In the genomic region with DNA sequence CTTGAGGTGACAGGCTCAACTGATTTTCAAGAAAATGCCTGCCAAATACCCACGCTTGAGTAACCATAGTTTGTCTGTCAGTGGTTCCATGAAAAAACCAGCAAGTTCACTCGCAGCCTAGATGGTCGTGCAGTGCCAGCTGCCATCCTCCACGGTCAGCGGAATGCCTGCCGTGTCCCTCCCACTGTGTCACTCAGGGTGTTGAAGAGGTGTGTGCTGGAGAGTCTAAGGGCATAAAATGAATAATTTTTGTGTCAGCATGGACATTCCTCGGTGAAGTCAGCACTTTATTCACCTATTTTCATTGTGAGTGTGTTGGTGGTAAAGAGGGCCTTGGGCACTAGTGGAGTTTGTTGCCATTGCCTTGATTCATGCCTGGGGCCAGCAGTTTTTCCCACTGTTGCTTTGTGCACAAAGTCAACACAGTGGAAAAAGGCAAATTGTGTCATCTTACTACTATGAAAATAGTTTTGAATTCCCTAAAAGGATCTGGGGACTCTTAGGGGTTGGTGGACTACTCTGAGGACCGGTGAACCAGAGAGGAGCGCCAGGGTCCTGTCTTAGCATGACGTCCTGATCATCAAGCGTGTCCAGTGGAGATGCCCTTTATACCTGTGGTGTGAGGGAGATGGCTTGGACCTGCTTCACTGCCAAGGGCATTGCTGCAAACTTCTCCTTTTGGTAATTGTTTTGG, we compare ENCODE assay signal across 32 cellular contexts. TPM values are rescaled to one million over a fixed set of nuclear protein-coding genes. Genes with fewer than 3 reads are reported as not detected.
DNase-seq lines count a peak whose midpoint lies in the region; ATAC-seq and FAIRE-seq lines count a peak whose summit lies in the region.
"Had no signal": no experiment of that assay in that cellular context is flagged by ENCODE, and none has a peak within 500 bp of the region (broad histone marks: within the 10 kb centered on the region; RNA-seq: fewer than 3 reads in every experiment).

No MANE protein-coding gene starts in this region.

- H3K36me3 ChIP-seq in muscle layer of duodenum (ENCODE audit: control insufficient read depth in 1 of 2, insufficient read depth in 2 of 2, low read length in 2 of 2): peaks cover 8 to 29% of the 10 kb centered on the region in 2 donors
- H3K36me3 ChIP-seq: MG63, ovary, SJSA1 had no signal

- no peaks in the 10 kb centered on the region for H3K27me3 ChIP-seq in muscle layer of duodenum (ENCODE audit: low read depth, low read length)
- H3K27me3 ChIP-seq: adrenal gland, BE2C, MG63, ovary, SJSA1, upper lobe of right lung had no signal

- ATAC-seq in left ventricle myocardium superior (peak; percentile 7), left cardiac atrium (no peak)
- ATAC-seq: GM12878; K562; naive thymus-derived CD4-positive, alpha-beta T cell; Panc1 had no signal

- DNase-seq in left ventricle myocardium superior (no peak), left cardiac atrium (no peak), cerebellar cortex (ENCODE audit: low spot score) (peak; percentile 34), urothelium cell line (ENCODE audit: low spot score) (no peak), NCI-H524 treated with DMSO at 0.1 percent for 48 hours (lab: John Stamatoyannopoulos, UW) (no peak), NCI-H1694 treated with DMSO at 0.1 percent for 48 hours (lab: John Stamatoyannopoulos, UW) (no peak), NOMO-1 treated with DMSO at 0.1 percent for 48 hours (lab: John Stamatoyannopoulos, UW; ENCODE audit: unreplicated experiment) (no peak)
- DNase-seq: activated CD4-positive, alpha-beta T cell treated with anti-CD3 and anti-CD28 coated beads for 1 hour; activated T-cell treated with anti-CD3 and anti-CD28 coated beads, Interleukin-2, amount 50 U/mL, for 1 hour; adrenal gland; BE2C; COR-L47; DMS79 treated with DMSO at 0.1 percent for 48 hours; glutamatergic neuron; mesendoderm; naive thymus-derived CD4-positive, alpha-beta T cell; NCI-H1436 treated with DMSO at 0.1 percent for 48 hours; NCI-H526; ovary; stimulated activated CD4-positive, alpha-beta T cell treated with anti-CD3 and anti-CD28 coated beads, Interleukin-15, amount 100 ng/mL, for 24 hours; upper lobe of right lung had no signal

- no peak overlapping the region for H3K4me3 ChIP-seq in muscle layer of duodenum (ENCODE audit: low read depth in 1 of 2, low read length in 2 of 2)
- H3K4me3 ChIP-seq: adrenal gland, GM12878, K562, MG63, ovary, SJSA1, upper lobe of right lung had no signal

- peak overlapping the region; percentile 50 for H3K27ac ChIP-seq in muscle layer of duodenum (ENCODE audit: low read length)
- H3K27ac ChIP-seq: ovary, SJSA1, upper lobe of right lung had no signal

- peak; percentile 79 for FAIRE-seq in urothelium cell line (lab: Jason Lieb, UNC)
- FAIRE-seq: A204.1, bronchial epithelial cell, GM12878, H1, K562, TTC549 had no signal

- intact Hi-C loops in left ventricle myocardium superior (cut with micrococcal nuclease): no loop called here
- intact Hi-C loops in left cardiac atrium (cut with DNase I): no loop called here

- H3K9me3 ChIP-seq in muscle layer of duodenum (ENCODE audit: control insufficient read depth in 1 of 2, low read length in 2 of 2): no peaks in the 10 kb centered on the region
- H3K9me3 ChIP-seq: adrenal gland, BE2C, MG63, ovary, SJSA1, upper lobe of right lung had no signal

- H3K4me1 ChIP-seq in muscle layer of duodenum (ENCODE audit: control insufficient read depth in 1 of 2, insufficient read depth in 2 of 2, low read length in 2 of 2): no peaks in the 10 kb centered on the region
- H3K4me1 ChIP-seq: adrenal gland, BE2C, SJSA1, upper lobe of right lung had no signal

RNA-seq across cellular contexts. Expression of gene MINDY4, which starts 17.6 kb away (rescaled TPM):
- 4.9 TPM for total RNA-seq in left ventricle myocardium superior
- total RNA-seq in left cardiac atrium: 1 to 10 TPM; 3.9 to 5.1 TPM

RNA-seq across cellular contexts. Expression of gene INMT, which starts 36.9 kb away (rescaled TPM):
- total RNA-seq in left ventricle myocardium superior: 50.2 TPM
- 10 to 100 TPM; 47.7 to 94.5 TPM for total RNA-seq in left cardiac atrium
- total RNA-seq: dermis blood vessel endothelial cell had no signal
